Comparison of ENCODE assay signal across 8 cellular contexts in the genomic region with DNA sequence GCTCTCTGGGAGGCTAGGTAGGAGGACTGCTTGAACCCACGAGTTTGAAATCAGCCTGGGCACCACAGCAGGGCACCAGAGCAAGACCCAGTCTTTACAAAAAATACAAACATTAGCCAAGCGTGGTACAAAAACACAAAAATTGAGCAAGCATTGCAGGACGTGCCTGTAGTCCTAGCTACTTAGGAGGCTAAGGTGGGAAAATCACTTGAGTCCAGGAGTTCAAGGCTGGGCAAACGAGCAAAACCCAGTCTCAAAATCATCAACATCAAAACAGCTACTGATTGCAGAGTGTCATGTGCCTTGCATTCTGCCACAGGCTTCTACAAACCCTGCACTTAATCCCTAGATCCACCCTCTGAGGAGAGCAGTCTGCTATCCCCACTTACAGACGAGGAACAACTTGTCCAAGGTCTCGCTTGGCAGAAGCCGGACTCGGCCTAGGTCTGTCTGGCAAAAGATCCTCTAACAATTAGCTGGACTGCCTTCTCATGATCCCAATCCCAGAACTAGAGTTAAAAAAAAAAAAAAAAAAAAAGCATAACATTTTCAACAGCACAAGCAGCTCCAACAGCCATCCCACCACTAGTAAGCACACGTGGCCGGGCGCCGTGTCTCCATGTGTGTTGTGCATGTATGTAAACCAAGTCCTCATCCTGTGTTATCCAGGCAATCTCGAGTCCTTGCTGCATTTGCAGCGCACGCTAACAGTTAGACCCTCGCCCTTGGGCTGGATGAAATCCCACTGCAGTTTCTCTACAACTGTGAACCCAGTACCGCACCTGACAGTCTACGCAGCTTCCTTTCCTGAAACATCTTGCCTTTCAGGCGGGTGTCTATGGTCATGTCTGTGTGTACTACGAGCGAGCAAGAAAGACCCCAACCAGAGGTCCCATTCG. TPM values are rescaled to one million over a fixed set of nuclear protein-coding genes. Genes with fewer than 3 reads are reported as not detected.
DNase-seq lines count a peak whose midpoint lies in the region; ATAC-seq and TF ChIP-seq lines count a peak whose summit lies in the region.

No MANE protein-coding gene starts in this region.

- no peak for ATAC-seq in naive thymus-derived CD8-positive, alpha-beta T cell
- ATAC-seq in GM18511 (IDR thresholded peaks at IDR 0.05; ENCODE audit: unreplicated experiment) = no peak

- peaks cover 2% of the 10 kb centered on the region; the same call in 1 of the 2 replicates for H3K36me3 ChIP-seq in BE2C
- no peaks in the 10 kb centered on the region for H3K36me3 ChIP-seq in MM.1S (replicated peaks; ENCODE audit: insufficient read depth, low read length)

- H2AFZ ChIP-seq in MM.1S (ENCODE audit: low read length) = no peak overlapping the region

- H3K27me3 Mint-ChIP-seq in chondrocyte (ENCODE audit: low read depth) = no peaks in the 10 kb centered on the region
- no peaks in the 10 kb centered on the region for H3K27me3 Mint-ChIP-seq in naive thymus-derived CD8-positive, alpha-beta T cell

- peak overlapping the region; percentile 80 for H3K9ac ChIP-seq in MM.1S (ENCODE audit: low read length)

- H3K27ac ChIP-seq in MM.1S (ENCODE audit: low read length) = peak overlapping the region; percentile 95

- H3K9me3 ChIP-seq in BE2C = no peaks in the 10 kb centered on the region
- no peaks in the 10 kb centered on the region for H3K9me3 ChIP-seq in MM.1S (replicated peaks; ENCODE audit: insufficient read depth, low read length)

- H3K36me3 Mint-ChIP-seq in chondrocyte (ENCODE audit: low read depth) = peaks cover 1% of the 10 kb centered on the region
- H3K36me3 Mint-ChIP-seq in naive thymus-derived CD8-positive, alpha-beta T cell = peaks cover 0 to 4% (median 0%) of the 10 kb centered on the region in 3 donors

- peak overlapping the region; percentile 93 for H3K4me3 ChIP-seq in BE2C (ENCODE audit: low read depth, low read length)
- H3K4me3 ChIP-seq in MM.1S (ENCODE audit: low read length) = peak overlapping the region; percentile 94

- peaks cover 66% of the 10 kb centered on the region for H3K79me2 ChIP-seq in MM.1S (ENCODE audit: low read length)

- H3K27ac Mint-ChIP-seq in chondrocyte (ENCODE audit: unreplicated experiment) = peak overlapping the region; percentile 96
- peak overlapping the region; percentile 96 to 100 (median 99) for H3K27ac Mint-ChIP-seq in naive thymus-derived CD8-positive, alpha-beta T cell

- DNase-seq in BE2C (no peak), MM.1S (no peak), chondrocyte (ENCODE audit: low spot score) (no peak), EL (no peak), kidney glomerular epithelial cell (lab: John Stamatoyannopoulos, UW) (no peak)
- peak in 2 of 10 donors; percentile 22 to 23 for DNase-seq in naive thymus-derived CD8-positive, alpha-beta T cell
- no peak for DNase-seq in effector CD4-positive, alpha-beta T cell

- H3K27me3 ChIP-seq in BE2C = no peaks in the 10 kb centered on the region
- H3K27me3 ChIP-seq in MM.1S (replicated peaks; ENCODE audit: insufficient read depth, low read length) = no peaks in the 10 kb centered on the region

- H3K9me3 Mint-ChIP-seq in chondrocyte (ENCODE audit: low read depth) = no peaks in the 10 kb centered on the region
- H3K9me3 Mint-ChIP-seq in naive thymus-derived CD8-positive, alpha-beta T cell = no peaks in the 10 kb centered on the region

- TF ChIP-seq CTCF in BE2C (IDR thresholded peaks at IDR 0.05; ENCODE audit: low read depth, low read length) = no peak
- TF ChIP-seq CTCF in MM.1S (IDR thresholded peaks at IDR 0.05; ENCODE audit: low read length) = no peak
- no peak for TF ChIP-seq CTCF in chondrocyte (IDR thresholded peaks at IDR 0.05)

- peaks cover 8% of the 10 kb centered on the region; the same call in 1 of the 2 replicates for H4K20me1 ChIP-seq in MM.1S (ENCODE audit: insufficient read depth, low read length)

- H3K4me2 ChIP-seq in MM.1S (ENCODE audit: low read depth, low read length) = peak overlapping the region; percentile 97

- H3K4me1 ChIP-seq in BE2C = peaks cover 4% of the 10 kb centered on the region; the same call in 1 of the 2 replicates
- peaks cover 27% of the 10 kb centered on the region for H3K4me1 ChIP-seq in MM.1S (ENCODE audit: low read length)

- H3K4me3 Mint-ChIP-seq in chondrocyte (ENCODE audit: unreplicated experiment) = peak overlapping the region; percentile 99
- H3K4me3 Mint-ChIP-seq in naive thymus-derived CD8-positive, alpha-beta T cell = peak overlapping the region; percentile 93 to 99 (median 98)

- H3K4me1 Mint-ChIP-seq in chondrocyte (ENCODE audit: low read depth) = peaks cover 48% of the 10 kb centered on the region
- peaks cover 29 to 73% (median 62%) of the 10 kb centered on the region in 4 donors for H3K4me1 Mint-ChIP-seq in naive thymus-derived CD8-positive, alpha-beta T cell

- no peaks in the 10 kb centered on the region for H3K9me2 ChIP-seq in MM.1S (replicated peaks; ENCODE audit: insufficient read depth, low read length)

- POLR2A ChIA-PET in naive thymus-derived CD8-positive, alpha-beta T cell (lab: Charles Lee) = interaction anchor here (0.6 to 8.1 kb wide), 11 partner anchors 9 to 875 kb away, joined by 3 to 142 read pairs (median 4); a partner anchor contains a TSS

- H3F3A ChIP-seq in MM.1S (ENCODE audit: insufficient read depth, low read length) = peaks cover 61% of the 10 kb centered on the region

RNA-seq across cellular contexts. Expression of a gene that starts 2.0 kb away (rescaled TPM):
- 140 TPM for polyA plus RNA-seq in BE2C (2012; ENCODE audit: insufficient read depth, insufficient read length, low read depth)
- total RNA-seq in chondrocyte = 47.6 to 58.4 TPM (median 49.9 TPM) in 3 replicates
- 100 to 1,000 TPM; 167 to 168 TPM for total RNA-seq in naive thymus-derived CD8-positive, alpha-beta T cell
- polyA plus RNA-seq in naive thymus-derived CD8-positive, alpha-beta T cell = 100 to 1,000 TPM in 1 of 3 donors, 10 to 100 TPM in 2; 57.3 to 131 (median 60.9) TPM

RNA-seq across cellular contexts. Expression of a gene that starts 23.1 kb away (rescaled TPM):
- 132 TPM for polyA plus RNA-seq in BE2C (2012; ENCODE audit: insufficient read depth, insufficient read length, low read depth)
- total RNA-seq in chondrocyte = 22.7 to 30.3 TPM (median 24.2 TPM) in 3 replicates
- total RNA-seq in naive thymus-derived CD8-positive, alpha-beta T cell = 10 to 100 TPM; 20.3 to 20.4 TPM
- polyA plus RNA-seq in naive thymus-derived CD8-positive, alpha-beta T cell = 10 to 100 TPM; 38.6 to 44.8 (median 42.5) TPM

RNA-seq across cellular contexts. Expression of a gene that starts 27.0 kb away (rescaled TPM):
- polyA plus RNA-seq in BE2C (2012; ENCODE audit: insufficient read depth, insufficient read length, low read depth) = 51.3 TPM
- total RNA-seq in chondrocyte = 14.0 to 15.9 TPM (median 15.3 TPM) in 3 replicates
- total RNA-seq in naive thymus-derived CD8-positive, alpha-beta T cell = 1 to 10 TPM; 1.9 to 2.9 TPM
- polyA plus RNA-seq in naive thymus-derived CD8-positive, alpha-beta T cell = under 1 TPM in 1 of 3 donors, not detected in 2; 0.24 TPM

RNA-seq across cellular contexts. Expression of a gene that starts 28.2 kb away (rescaled TPM):
- 7.6 TPM for polyA plus RNA-seq in BE2C (2012; ENCODE audit: insufficient read depth, insufficient read length, low read depth)
- total RNA-seq in chondrocyte = 1.4 to 1.5 TPM (median 1.4 TPM) in 3 replicates
- 10 to 100 TPM; 17.7 to 20.9 TPM for total RNA-seq in naive thymus-derived CD8-positive, alpha-beta T cell
- 1 to 10 TPM in 1 of 3 donors, under 1 TPM in 2; 0.17 to 2.3 (median 0.54) TPM for polyA plus RNA-seq in naive thymus-derived CD8-positive, alpha-beta T cell

RNA-seq across cellular contexts. Expression of a gene that starts 47.5 kb away (rescaled TPM):
- polyA plus RNA-seq in BE2C (2012; ENCODE audit: insufficient read depth, insufficient read length, low read depth) = 12.6 TPM
- 0.42 to 0.54 TPM in 2 of 3 replicates, not detected in the other for total RNA-seq in chondrocyte
- not detected for total RNA-seq in naive thymus-derived CD8-positive, alpha-beta T cell
- polyA plus RNA-seq in naive thymus-derived CD8-positive, alpha-beta T cell = not detected
